8 cellular contexts compared by ENCODE assay signal in the genomic region with DNA sequence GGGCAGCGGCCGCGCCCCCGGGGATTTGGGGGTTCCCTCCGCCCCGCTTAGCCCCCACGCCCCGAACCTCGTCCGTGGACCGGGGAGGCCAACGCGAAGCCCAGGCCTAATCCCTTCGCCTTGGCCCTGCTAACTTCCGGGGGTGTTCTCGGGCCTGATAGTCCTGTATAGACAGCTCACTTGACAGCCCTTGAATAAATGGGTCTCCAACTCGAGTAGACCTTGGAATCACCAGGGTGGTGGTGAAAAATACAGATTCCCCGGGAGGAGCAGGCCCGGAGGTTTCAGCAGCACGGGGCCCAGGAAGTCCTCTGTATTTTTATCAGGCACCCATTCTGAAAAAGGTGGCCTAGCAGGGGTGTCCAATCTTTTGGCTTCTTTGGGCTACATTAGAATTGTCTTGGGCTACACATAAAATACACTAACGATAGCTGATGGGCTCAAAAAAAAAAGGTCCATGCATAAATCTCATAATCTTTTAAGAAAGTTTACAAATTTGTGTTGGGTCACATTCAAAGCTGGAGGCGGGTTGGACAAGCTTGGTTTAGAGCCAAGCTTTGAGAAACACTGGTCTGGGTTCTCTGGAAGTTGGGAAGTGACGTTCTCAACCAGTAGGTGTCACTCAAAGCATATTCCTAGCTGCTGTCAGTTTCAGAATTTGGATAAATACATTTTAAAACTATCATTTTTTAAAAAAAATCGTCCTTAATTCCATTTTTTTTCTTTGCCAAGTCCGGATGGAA.
A peak's percentile ranks its signal among the peaks of the same experiment; 100 is the strongest.
DNase-seq lines count a peak whose midpoint lies in the region.

No MANE protein-coding gene starts in this region.

- H3K36me3 ChIP-seq in H7 (replicated peaks; ENCODE audit: control insufficient read depth, insufficient read depth, low read length) = no peaks in the 10 kb centered on the region

- peak overlapping the region; percentile 57 for H3K4me3 ChIP-seq in H7 (ENCODE audit: insufficient read depth, low read depth, low read length)

- peaks cover 9% of the 10 kb centered on the region for H3K27me3 ChIP-seq in H7 (ENCODE audit: control insufficient read depth, insufficient read depth, low read length)

- DNase-seq in activated T-cell treated with anti-CD3 and anti-CD28 coated beads for 24 hours (ENCODE audit: low read depth) (peak; percentile 11), H7 (peak; percentile 71), Kasumi-1 (lab: John Stamatoyannopoulos, UW) (peak; percentile 69 to 72), RPMI7951 (ENCODE audit: low read depth) (peak; percentile 78), astrocyte of the hippocampus (ENCODE audit: low read depth, low spot score) (peak; percentile 90), hepatic stellate cell (ENCODE audit: low spot score) (peak; percentile 80), putamen (ENCODE audit: low spot score) (peak; percentile 83)
- no peak for DNase-seq in activated T-cell treated with anti-CD3 and anti-CD28 coated beads, Interleukin-2, amount 50 U/mL, for 1 hour
